8 cellular contexts compared by ENCODE assay signal in genomic region chr16:2531371-2531695, GRCh38. TPM values are rescaled to one million over a fixed set of nuclear protein-coding genes. Genes with fewer than 3 reads are reported as not detected.
DNase-seq lines count a peak whose midpoint lies in the region; ATAC-seq and TF ChIP-seq lines count a peak whose summit lies in the region.

Gene CEMP1, minus strand, starts transcription at chr16:2531408. Its CDS starts 335 bp downstream, at chr16:2531073.

- H3K36me3 ChIP-seq in BE2C (peaks cover 18% of the 10 kb centered on the region), mammary epithelial cell (ENCODE audit: insufficient read depth, low read length) (no peaks in the 10 kb centered on the region), mucosa of descending colon (ENCODE audit: low read depth) (no peaks in the 10 kb centered on the region)

- peak within 1 kb of the TSS; percentile 96 for H3K4me2 ChIP-seq in mammary epithelial cell (ENCODE audit: insufficient read depth, low read depth, low read length)

- intact Hi-C loops in mammary epithelial cell (cut with micrococcal nuclease) (no loop called here), mucosa of descending colon (cut with DNase I, micrococcal nuclease) (no loop called here)

- H3K27me3 ChIP-seq in BE2C (no peaks in the 10 kb centered on the region), mammary epithelial cell (ENCODE audit: insufficient read depth, low read length) (no peaks in the 10 kb centered on the region)

- peak within 1 kb of the TSS; percentile 58 for H3K4me3 ChIP-seq in BE2C (ENCODE audit: low read depth, low read length)
- H3K4me3 ChIP-seq in mammary epithelial cell (replicated peaks in 1 of 3; ENCODE audit: insufficient read depth in 1 of 3, low read depth in 2 of 3, low read length in 3 of 3): peak within 1 kb of the TSS; percentile 46 to 73 (median 65)
- peak within 1 kb of the TSS; percentile 19 for H3K4me3 ChIP-seq in mucosa of descending colon

- H3K9me3 ChIP-seq in BE2C (no peaks in the 10 kb centered on the region), mammary epithelial cell (replicated peaks; ENCODE audit: insufficient read depth, low read length) (no peaks in the 10 kb centered on the region), mucosa of descending colon (no peaks in the 10 kb centered on the region)

- BruUV-seq in mammary epithelial cell (replicated peaks; lab: Mats Ljungman, UMichigan): no TSS peak

- DNase-seq in BE2C: no peak
- DNase-seq in mammary epithelial cell: no peak
- DNase-seq in mucosa of descending colon: no peak
- DNase-seq in AG20443 (ENCODE audit: low spot score): no peak
- DNase-seq in GM13976 (ENCODE audit: low spot score): no peak

- peak within 1 kb of the TSS; percentile 43 for H3K27ac ChIP-seq in mammary epithelial cell (ENCODE audit: insufficient read depth, low read depth, low read length)

- peaks cover under 1% of the 10 kb centered on the region for H3K79me2 ChIP-seq in mammary epithelial cell (ENCODE audit: insufficient read depth, low read length)

- ATAC-seq in HG03354 (IDR thresholded peaks at IDR 0.05; ENCODE audit: poor library complexity, severe bottlenecking, unreplicated experiment) (peak; percentile 2), mucosa of descending colon (peak; percentile 3), HG03108 (IDR thresholded peaks at IDR 0.05; ENCODE audit: unreplicated experiment) (no peak), HG02588 (IDR thresholded peaks at IDR 0.05; ENCODE audit: unreplicated experiment) (no peak)

- H3K9ac ChIP-seq in mammary epithelial cell (ENCODE audit: insufficient read depth, low read length): peak within 1 kb of the TSS; percentile 47

- CTCF ChIA-PET in mammary epithelial cell (lab: Charles Lee; ENCODE audit: low non-redundant PET): no interaction called here

- in situ Hi-C loops in mammary epithelial cell (cut with MboI; ENCODE audit: low sequenced_read_pairs in 2 of 2): no loop called here
- in situ Hi-C loops in GM13976 (cut with MboI; ENCODE audit: low sequenced_read_pairs, unreplicated experiment): no loop called here

- dilution Hi-C loops in mammary epithelial cell (cut with HindIII; ENCODE audit: low sequenced_read_pairs): no loop called here

- TF ChIP-seq CTCF in BE2C (IDR thresholded peaks at IDR 0.05; ENCODE audit: low read depth, low read length) (no peak), mammary epithelial cell (conservative IDR thresholded peaks at IDR 0.05 in 1 of 2, IDR thresholded peaks at IDR 0.05 in 1 of 2; ENCODE audit: extremely low read depth in 1 of 2, insufficient read depth in 1 of 2, low read depth in 1 of 2, low read length in 2 of 2) (no peak), mucosa of descending colon (IDR thresholded peaks at IDR 0.05) (no peak), GM13976 (IDR thresholded peaks at IDR 0.05; ENCODE audit: borderline replicate concordance, control extremely low read depth, extremely low read depth, insufficient read depth, missing control alignments) (no peak)

- 44% methylated on average over 7 of the region's 11 CpGs for WGBS in mammary epithelial cell (ENCODE audit: low coverage, missing lambda C conversion rate)

- no peaks in the 10 kb centered on the region for H4K20me1 ChIP-seq in mammary epithelial cell (ENCODE audit: insufficient read depth, low read length)

- no peaks in the 10 kb centered on the region for H3K4me1 ChIP-seq in BE2C
- peaks cover 18% of the 10 kb centered on the region for H3K4me1 ChIP-seq in mammary epithelial cell (ENCODE audit: insufficient read depth, low read length)
- peaks cover 3% of the 10 kb centered on the region for H3K4me1 ChIP-seq in mucosa of descending colon (ENCODE audit: low read depth)

- H2AFZ ChIP-seq in mammary epithelial cell (ENCODE audit: low read depth, low read length): peak within 1 kb of the TSS; percentile 58

RNA-seq across cellular contexts. Expression of gene CEMP1, which starts in this region (rescaled TPM):
- 4.7 TPM for polyA plus RNA-seq in BE2C (2012; ENCODE audit: insufficient read depth, insufficient read length, low read depth)
- total RNA-seq in mammary epithelial cell: under 1 TPM in 1 of 2 donors, not detected in 1; 0.33 TPM
- not detected for polyA plus RNA-seq in mammary epithelial cell
- polyA minus RNA-seq in mammary epithelial cell: not detected
- total RNA-seq in mucosa of descending colon: 1 to 10 TPM in 1 of 3 donors, under 1 TPM in 1, not detected in 1; 0.89 to 1.2 TPM

Comparison
In these comparisons a context has a peak if more than half of its experiments do, and no peak if none do; other contexts are left out.
1. ATAC-seq: peak in HG03354 (single experiment) and mucosa of descending colon (single experiment); none in HG03108 (single experiment) and HG02588 (single experiment).
2. Peak in every context shown above with its lines, with median percentiles within 50 percentile points of each other: H3K4me3 ChIP-seq.